ENCODE assay signal across 23 cellular contexts in the genomic region with DNA sequence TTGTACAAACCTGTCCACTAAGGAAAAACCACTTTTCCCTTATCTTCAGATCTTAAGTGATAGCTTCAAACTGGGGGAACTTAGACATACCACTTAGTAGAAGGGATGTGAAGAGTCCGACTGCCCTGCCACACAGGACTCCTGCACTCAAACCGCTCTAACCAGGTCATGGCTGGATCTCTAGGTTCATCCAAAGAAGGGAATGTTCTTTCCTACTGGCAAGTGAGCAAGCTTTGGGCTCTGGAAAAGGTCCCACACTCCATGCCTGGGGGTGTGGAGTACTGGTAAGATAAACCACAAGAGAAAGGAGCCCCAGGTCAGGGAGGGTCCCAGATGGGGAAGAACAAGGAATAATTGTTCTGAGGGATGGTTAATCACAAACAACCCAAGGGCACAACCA.
"Had no signal": no experiment of that assay in that cellular context is flagged by ENCODE, and none has a peak within 500 bp of the region (broad histone marks: within the 10 kb centered on the region; RNA-seq: fewer than 3 reads in every experiment).

No MANE protein-coding gene starts in this region.

- H3K9me3 Mint-ChIP-seq: activated CD4-positive, alpha-beta T cell treated with anti-CD3 and anti-CD28 coated beads, Interleukin-2, amount 10 ng/mL, durations not matched to agents 24 days and 14 days; activated naive CD8-positive, alpha-beta T cell treated with anti-CD3 and anti-CD28 coated beads for 36 hours had no signal

- H3K27ac Mint-ChIP-seq: activated B cell treated with CpG ODN at 0.5 μM for 24 hours; activated CD4-positive, alpha-beta memory T cell treated with anti-CD3 and anti-CD28 coated beads for 36 hours; activated CD4-positive, alpha-beta T cell treated with anti-CD3 and anti-CD28 coated beads, Interleukin-2, amount 10 ng/mL, durations not matched to agents 24 days and 14 days; activated naive CD4-positive, alpha-beta T cell treated with anti-CD3 and anti-CD28 coated beads, Interleukin-2, amount 10 ng/mL, durations not matched to agents 7 days and 5 days; activated naive CD8-positive, alpha-beta T cell treated with anti-CD3 and anti-CD28 coated beads for 36 hours; activated T-helper 2 cell treated with anti-CD3 and anti-CD28 coated beads, Interferon-gamma antibody, Interleukin-2, Interleukin-4, amounts not matched to agents 10 μg/mL and 5 μg/mL and 100 μg/mL, durations not matched to agents 14 hours and 24 hours and 36 hours; T-helper 17 cell had no signal

- H3K27me3 Mint-ChIP-seq: activated B cell treated with CpG ODN at 0.5 μM for 24 hours; activated CD4-positive, alpha-beta memory T cell treated with anti-CD3 and anti-CD28 coated beads for 36 hours; activated CD4-positive, alpha-beta T cell treated with anti-CD3 and anti-CD28 coated beads, Interleukin-2, amount 10 ng/mL, durations not matched to agents 24 days and 14 days; activated naive CD4-positive, alpha-beta T cell treated with anti-CD3 and anti-CD28 coated beads, Interleukin-2, amount 10 ng/mL, durations not matched to agents 7 days and 5 days; T-helper 17 cell had no signal

- H3K4me1 Mint-ChIP-seq: activated B cell treated with CpG ODN at 0.5 μM for 24 hours; activated CD4-positive, alpha-beta T cell treated with anti-CD3 and anti-CD28 coated beads, Interleukin-2, amount 10 ng/mL, durations not matched to agents 24 days and 14 days; activated naive CD4-positive, alpha-beta T cell treated with anti-CD3 and anti-CD28 coated beads, Interleukin-2, amount 10 ng/mL, durations not matched to agents 7 days and 5 days; activated naive CD8-positive, alpha-beta T cell treated with anti-CD3 and anti-CD28 coated beads for 36 hours; T-helper 17 cell had no signal

- DNase-seq: activated B cell treated with CpG ODN at 0.5 μM for 24 hours; activated CD4-positive, alpha-beta memory T cell treated with anti-CD3 and anti-CD28 coated beads for 36 hours; activated CD4-positive, alpha-beta T cell treated with anti-CD3 and anti-CD28 coated beads for 1 hour; activated CD4-positive, alpha-beta T cell treated with anti-CD3 and anti-CD28 coated beads, Interleukin-2, amount 10 ng/mL, durations not matched to agents 24 days and 14 days; activated CD8-positive, alpha-beta memory T cell treated with anti-CD3 and anti-CD28 coated beads for 24 hours; activated gamma-delta T cell treated with Interleukin-2 at 50 U/mL for 16 hours; activated naive CD4-positive, alpha-beta T cell treated with anti-CD3 and anti-CD28 coated beads, Interleukin-2, amount 10 ng/mL, durations not matched to agents 7 days and 5 days; activated naive CD8-positive, alpha-beta T cell treated with anti-CD3 and anti-CD28 coated beads for 36 hours; activated T-cell treated with anti-CD3 and anti-CD28 coated beads, Interleukin-2, amount 50 U/mL, for 4 hours; brain microvascular endothelial cell; caudate nucleus; Kasumi-1; KBM-7; NCI-H1048; NCI-H1930; NCI-H2171; NCI-H510A treated with DMSO at 0.1 percent for 48 hours; NCI-H69; Peyer's patch; SHP77 treated with DMSO at 0.1 percent for 48 hours; T-helper 17 cell; T-helper 9 cell had no signal

- H3K36me3 Mint-ChIP-seq: activated CD4-positive, alpha-beta memory T cell treated with anti-CD3 and anti-CD28 coated beads for 36 hours; activated naive CD4-positive, alpha-beta T cell treated with anti-CD3 and anti-CD28 coated beads, Interleukin-2, amount 10 ng/mL, durations not matched to agents 7 days and 5 days; activated naive CD8-positive, alpha-beta T cell treated with anti-CD3 and anti-CD28 coated beads for 36 hours had no signal

- ATAC-seq: activated T-cell treated with anti-CD3 and anti-CD28 coated beads, Interleukin-2, amount 50 U/mL, for 4 hours; T-helper 17 cell had no signal

- H3K4me3 Mint-ChIP-seq: activated B cell treated with CpG ODN at 0.5 μM for 24 hours; activated CD4-positive, alpha-beta memory T cell treated with anti-CD3 and anti-CD28 coated beads for 36 hours; activated CD4-positive, alpha-beta T cell treated with anti-CD3 and anti-CD28 coated beads, Interleukin-2, amount 10 ng/mL, durations not matched to agents 24 days and 14 days; activated naive CD4-positive, alpha-beta T cell treated with anti-CD3 and anti-CD28 coated beads, Interleukin-2, amount 10 ng/mL, durations not matched to agents 7 days and 5 days; activated naive CD8-positive, alpha-beta T cell treated with anti-CD3 and anti-CD28 coated beads for 36 hours; activated T-cell treated with anti-CD3 and anti-CD28 coated beads, Interleukin-2, amount 50 U/mL, for 4 hours; T-helper 17 cell had no signal
